In the genomic region with DNA sequence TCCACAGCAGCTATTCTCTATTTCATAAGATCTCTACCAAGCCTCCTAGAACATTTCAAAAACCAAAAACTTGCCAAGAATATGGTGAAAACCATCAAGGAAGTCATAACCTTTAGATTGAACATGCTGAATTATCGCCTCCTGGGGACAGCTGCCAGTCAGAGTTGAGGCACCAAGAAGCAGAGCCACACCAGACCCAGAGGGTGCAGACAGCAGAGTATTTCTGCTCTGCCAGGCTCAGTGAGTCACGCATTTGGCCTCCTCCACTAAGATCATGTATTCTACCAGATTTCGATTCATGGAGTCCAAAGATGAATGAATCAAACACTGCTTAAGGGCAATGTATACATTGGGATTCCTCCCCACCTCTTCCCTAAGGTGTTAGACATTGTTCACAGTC, we compare ENCODE assay signal across 11 cellular contexts. TPM values are rescaled to one million over a fixed set of nuclear protein-coding genes. Genes with fewer than 3 reads are reported as not detected.
A peak's percentile ranks its signal among the peaks of the same experiment; 100 is the strongest.
DNase-seq lines count a peak whose midpoint lies in the region; ATAC-seq and TF ChIP-seq lines count a peak whose summit lies in the region.
"Had no signal": no experiment of that assay in that cellular context is flagged by ENCODE, and none has a peak within 500 bp of the region (broad histone marks: within the 10 kb centered on the region; RNA-seq: fewer than 3 reads in every experiment).

No MANE protein-coding gene starts in this region.

- peak overlapping the region; percentile 94 for H3K27ac ChIP-seq in smooth muscle cell (ENCODE audit: low read depth)

- H2AFZ ChIP-seq in smooth muscle cell (ENCODE audit: low read depth): no peak overlapping the region

- intact Hi-C loops in left ventricle myocardium superior (cut with micrococcal nuclease): loop anchor here (10.0 kb wide), 1 partner anchor 125 kb away; no protein-coding TSS in a partner anchor

- H3K4me2 ChIP-seq in smooth muscle cell: peak overlapping the region; percentile 94

- peak; percentile 74 for DNase-seq in HCEC 1CT
- peak; percentile 73 for DNase-seq in adipocyte (ENCODE audit: low read depth)
- peak; percentile 50 for DNase-seq in left ventricle myocardium superior
- DNase-seq in smooth muscle cell (lab: John Stamatoyannopoulos, UW; ENCODE audit: unreplicated experiment): no peak
- no peak for DNase-seq in activated CD4-positive, alpha-beta T cell treated with anti-CD3 and anti-CD28 coated beads for 48 hours
- DNase-seq in stimulated activated CD4-positive, alpha-beta T cell treated with anti-CD3 and anti-CD28 coated beads, Interleukin-12 subunit alpha, Interleukin-12 subunit beta, amount 100 ng/mL, for 4 hours: no peak
- DNase-seq in DMS 273 treated with DMSO at 0.1 percent for 48 hours (lab: John Stamatoyannopoulos, UW): no peak
- DNase-seq: activated effector memory CD4-positive, alpha-beta T cell treated with Interleukin-2 at 50 U/mL for 16 hours; NCI-H82; nucleus accumbens had no signal

- TF ChIP-seq CTCF in smooth muscle cell (IDR thresholded peaks at IDR 0.05; ENCODE audit: borderline replicate concordance, insufficient read depth, poor library complexity, severe bottlenecking): no peak

- peaks cover 70% of the 10 kb centered on the region for H4K20me1 ChIP-seq in smooth muscle cell (ENCODE audit: low read depth)

- H3K9ac ChIP-seq in adipocyte (ENCODE audit: low read length): peak overlapping the region; percentile 87
- H3K9ac ChIP-seq in smooth muscle cell (ENCODE audit: low read depth): peak overlapping the region; percentile 90

- H3K36me3 ChIP-seq in adipocyte (ENCODE audit: control insufficient read depth, insufficient read depth, low read length, severe bottlenecking) (peaks cover 55% of the 10 kb centered on the region), smooth muscle cell (ENCODE audit: low read depth) (peaks cover 8% of the 10 kb centered on the region)

- H3F3A ChIP-seq in smooth muscle cell (ENCODE audit: low read depth): peaks cover 46% of the 10 kb centered on the region

- no peaks in the 10 kb centered on the region for H3K27me3 ChIP-seq in adipocyte (replicated peaks; ENCODE audit: control insufficient read depth, insufficient read depth, low read length)
- no peaks in the 10 kb centered on the region for H3K27me3 ChIP-seq in smooth muscle cell (ENCODE audit: low read depth)

- peaks cover 64% of the 10 kb centered on the region for H3K4me1 ChIP-seq in adipocyte (ENCODE audit: control insufficient read depth, insufficient read depth, low read length)
- H3K4me1 ChIP-seq in smooth muscle cell (ENCODE audit: low read depth): peaks cover 47% of the 10 kb centered on the region

- peak overlapping the region; percentile 89 for H3K4me3 ChIP-seq in adipocyte (ENCODE audit: low read length)
- H3K4me3 ChIP-seq in smooth muscle cell: peak overlapping the region; percentile 89

- H3K9me3 ChIP-seq in adipocyte (ENCODE audit: control insufficient read depth, low read length) (no peaks in the 10 kb centered on the region), smooth muscle cell (replicated peaks; ENCODE audit: low read depth) (no peaks in the 10 kb centered on the region)

- ATAC-seq in left ventricle myocardium superior: peak; percentile 35
- ATAC-seq in HG03280 (IDR thresholded peaks at IDR 0.05; ENCODE audit: unreplicated experiment): no peak

- WGBS in smooth muscle cell (ENCODE audit: low lambda C conversion rate): 26% methylated on average over 3 of the region's 3 CpGs

- peaks cover 81% of the 10 kb centered on the region for H3K79me2 ChIP-seq in smooth muscle cell (ENCODE audit: low read depth)

RNA-seq across cellular contexts. Expression of gene F3, which starts 2.1 kb away (rescaled TPM):
- total RNA-seq in left ventricle myocardium superior: 50.2 TPM
- total RNA-seq in smooth muscle cell: 287 and 367 TPM in 2 replicates
- polyA plus RNA-seq in smooth muscle cell: 337 and 338 TPM in 2 replicates

Comparison
In these comparisons a context has a peak if more than half of its experiments do, and no peak if none do; other contexts are left out.
1. DNase-seq: peak in HCEC 1CT (single experiment), adipocyte (single experiment) and left ventricle myocardium superior (single experiment); none in smooth muscle cell (single experiment), activated CD4-positive, alpha-beta T cell treated with anti-CD3 and anti-CD28 coated beads for 48 hours (single experiment), stimulated activated CD4-positive, alpha-beta T cell treated with anti-CD3 and anti-CD28 coated beads, Interleukin-12 subunit alpha, Interleukin-12 subunit beta, amount 100 ng/mL, for 4 hours (single experiment) and DMS 273 treated with DMSO at 0.1 percent for 48 hours (single experiment).